Comparison of ENCODE assay signal across 11 cellular contexts in the genomic region with DNA sequence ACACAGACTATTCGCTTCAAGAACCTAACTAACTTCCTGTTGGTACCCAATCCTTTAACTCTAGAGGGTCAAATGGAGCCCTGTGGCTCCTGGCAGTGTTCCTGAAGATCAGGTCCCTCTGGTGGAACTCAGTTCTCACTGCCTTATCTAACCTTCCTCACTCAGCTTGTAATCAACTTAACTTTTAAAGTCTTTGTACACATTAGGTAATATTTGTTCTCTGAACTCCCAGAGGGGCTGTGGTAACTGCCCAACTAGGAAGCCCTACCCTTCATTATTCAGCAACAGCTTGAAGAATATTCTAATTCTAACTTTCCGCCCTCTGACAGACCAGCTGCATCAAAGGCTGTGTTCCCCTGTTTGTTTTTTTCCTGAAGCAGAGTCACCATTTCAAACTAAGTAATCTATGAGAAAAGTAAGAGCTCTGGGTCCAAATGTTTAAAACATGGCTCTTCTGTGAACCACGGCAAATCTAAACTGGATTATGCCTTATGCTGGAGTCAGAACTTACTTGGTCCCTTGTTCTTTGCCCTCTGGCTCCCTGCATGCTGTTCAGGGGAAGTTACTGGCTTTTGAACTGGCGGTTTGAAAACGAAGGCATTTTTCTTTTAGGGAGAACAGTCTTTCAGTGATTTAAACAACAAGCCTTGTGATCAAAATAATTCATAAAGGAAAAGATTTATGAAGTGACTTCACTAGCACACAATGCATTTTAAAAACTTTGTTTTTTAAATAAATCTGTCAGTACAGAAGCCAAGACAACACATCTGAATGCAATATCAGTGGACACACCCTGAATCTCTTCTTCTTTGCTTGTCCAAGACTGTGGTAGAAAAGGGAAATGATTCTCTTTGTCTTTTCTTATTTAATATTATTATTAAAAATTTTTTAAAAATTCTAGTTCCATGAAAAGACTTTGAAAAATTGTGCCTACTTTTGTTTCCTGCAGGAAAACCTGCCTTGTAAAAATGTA.
DNase-seq lines count a peak whose midpoint lies in the region; ATAC-seq and TF ChIP-seq lines count a peak whose summit lies in the region.
"Had no signal": no experiment of that assay in that cellular context is flagged by ENCODE, and none has a peak within 500 bp of the region (broad histone marks: within the 10 kb centered on the region; RNA-seq: fewer than 3 reads in every experiment).

No MANE protein-coding gene starts in this region.

- H3K36me3 ChIP-seq in mesendoderm (ENCODE audit: control insufficient read depth, insufficient read depth, low read length) (no peaks in the 10 kb centered on the region), tibial artery (no peaks in the 10 kb centered on the region)
- H3K36me3 ChIP-seq in naive thymus-derived CD4-positive, alpha-beta T cell (ENCODE audit: control insufficient read depth in 2 of 3, insufficient read depth in 3 of 3, low read length in 3 of 3), result no peaks in the 10 kb centered on the region
- H3K36me3 ChIP-seq: brain microvascular endothelial cell had no signal

- H2BK120ac ChIP-seq in mesendoderm (ENCODE audit: low read depth, low read length), result no peak overlapping the region

- no peak overlapping the region for H4K5ac ChIP-seq in mesendoderm (ENCODE audit: low read length)

- H2AK5ac ChIP-seq in mesendoderm (ENCODE audit: low read length), result no peak overlapping the region

- H2BK15ac ChIP-seq in mesendoderm (replicated peaks; ENCODE audit: low read depth), result no peak overlapping the region

- H3K4me3 ChIP-seq in epithelial cell of proximal tubule (ENCODE audit: low read depth, low read length), result no peak overlapping the region
- H3K4me3 ChIP-seq in mesendoderm (ENCODE audit: low read length), result no peak overlapping the region
- no peak overlapping the region for H3K4me3 ChIP-seq in tibial artery
- no peak overlapping the region for H3K4me3 ChIP-seq in naive thymus-derived CD4-positive, alpha-beta T cell (ENCODE audit: low read length)

- no CpG with 5 or more reads among the region's 5 CpGs for WGBS in mesendoderm (ENCODE audit: extremely low coverage, insufficient coverage, low lambda C conversion rate)

- no peak overlapping the region for H2BK5ac ChIP-seq in mesendoderm (ENCODE audit: low read length)

- H3K4me2 ChIP-seq in mesendoderm (ENCODE audit: low read length), result no peak overlapping the region

- TF ChIP-seq CTCF in epithelial cell of proximal tubule (conservative IDR thresholded peaks at IDR 0.05; ENCODE audit: low read depth, low read length), result peak; percentile 23
- TF ChIP-seq CTCF in tibial artery (IDR thresholded peaks at IDR 0.05), result no peak

- intact Hi-C loops in tibial artery (cut with DNase I; ENCODE audit: low total_unique reads), result no loop called here
- intact Hi-C loops in naive thymus-derived CD4-positive, alpha-beta T cell (cut with micrococcal nuclease), result no loop called here
- intact Hi-C loops in activated CD4-positive, alpha-beta T cell treated with anti-CD3 and anti-CD28 coated beads for 36 hours (cut with DNase I, micrococcal nuclease), result no loop called here

- no peak overlapping the region for H3K56ac ChIP-seq in mesendoderm (ENCODE audit: low read length)

- no peaks in the 10 kb centered on the region for H3K9me3 ChIP-seq in tibial artery
- peaks cover 0 to 7% (median 0%) of the 10 kb centered on the region in 3 experiments for H3K9me3 ChIP-seq in naive thymus-derived CD4-positive, alpha-beta T cell (ENCODE audit: control insufficient read depth in 2 of 3, low read length in 3 of 3)

- H3K23ac ChIP-seq in mesendoderm (ENCODE audit: low read length), result no peak overlapping the region

- H3K36me3 Mint-ChIP-seq in naive thymus-derived CD4-positive, alpha-beta T cell, result peaks cover 0 to 46% (median 38%) of the 10 kb centered on the region in 5 donors
- H3K36me3 Mint-ChIP-seq in activated CD4-positive, alpha-beta T cell treated with anti-CD3 and anti-CD28 coated beads for 36 hours (ENCODE audit: low read depth), result peaks cover 7% of the 10 kb centered on the region

- CTCF ChIA-PET in naive thymus-derived CD4-positive, alpha-beta T cell (lab: Charles Lee), result no interaction called here
- CTCF ChIA-PET in activated CD4-positive, alpha-beta T cell treated with anti-CD3 and anti-CD28 coated beads for 36 hours (lab: Charles Lee), result interaction anchor here (0.7 kb wide), 1 partner anchor 198 kb away, joined by 3 read pairs; no protein-coding TSS in a partner anchor

- no peak overlapping the region for H3K27ac Mint-ChIP-seq in naive thymus-derived CD4-positive, alpha-beta T cell
- H3K27ac Mint-ChIP-seq in activated CD4-positive, alpha-beta T cell treated with anti-CD3 and anti-CD28 coated beads for 36 hours, result no peak overlapping the region

- POLR2A ChIA-PET in naive thymus-derived CD4-positive, alpha-beta T cell (lab: Charles Lee), result no interaction called here
- POLR2A ChIA-PET in activated CD4-positive, alpha-beta T cell treated with anti-CD3 and anti-CD28 coated beads for 36 hours (lab: Charles Lee), result interaction anchor here (0.7 kb wide), 1 partner anchor 57 kb away, joined by 3 read pairs; no protein-coding TSS in a partner anchor

- H3K27ac ChIP-seq in mesendoderm (ENCODE audit: low read depth, low read length) (no peak overlapping the region), tibial artery (peak overlapping the region; percentile 38 to 43)
- no peak overlapping the region for H3K27ac ChIP-seq in naive thymus-derived CD4-positive, alpha-beta T cell (ENCODE audit: low read depth, low read length)
- H3K27ac ChIP-seq: parathyroid adenoma had no signal

- H3K9me3 Mint-ChIP-seq in naive thymus-derived CD4-positive, alpha-beta T cell, result peaks cover 0 to 15% (median 5%) of the 10 kb centered on the region in 11 donors
- H3K9me3 Mint-ChIP-seq in activated CD4-positive, alpha-beta T cell treated with anti-CD3 and anti-CD28 coated beads for 36 hours (ENCODE audit: low read depth), result peaks cover 5% of the 10 kb centered on the region

- no peak overlapping the region for H3K9ac ChIP-seq in mesendoderm (ENCODE audit: low read length)
- H3K9ac ChIP-seq: parathyroid adenoma had no signal

- H3K4me1 ChIP-seq in mesendoderm (ENCODE audit: control insufficient read depth, low read depth, low read length) (no peaks in the 10 kb centered on the region), tibial artery (peaks cover 0 to 30% (median 19%) of the 10 kb centered on the region in 4 donors)
- H3K4me1 ChIP-seq in naive thymus-derived CD4-positive, alpha-beta T cell (ENCODE audit: control insufficient read depth in 2 of 2, insufficient read depth in 2 of 2, low read length in 2 of 2), result no peaks in the 10 kb centered on the region

- no peak overlapping the region for H3K4ac ChIP-seq in mesendoderm (ENCODE audit: low read depth, low read length)

- H3K4me1 Mint-ChIP-seq in naive thymus-derived CD4-positive, alpha-beta T cell, result peaks cover 0 to 3% (median 0%) of the 10 kb centered on the region in 7 donors
- no peaks in the 10 kb centered on the region for H3K4me1 Mint-ChIP-seq in activated CD4-positive, alpha-beta T cell treated with anti-CD3 and anti-CD28 coated beads for 36 hours

- no peaks in the 10 kb centered on the region for H3K79me2 ChIP-seq in mesendoderm (ENCODE audit: control insufficient read depth, insufficient read depth, low read length)

- no peaks in the 10 kb centered on the region for H3K27me3 ChIP-seq in mesendoderm (ENCODE audit: insufficient read depth, low read length, poor library complexity)
- H3K27me3 ChIP-seq in tibial artery, result no peaks in the 10 kb centered on the region
- H3K27me3 ChIP-seq in naive thymus-derived CD4-positive, alpha-beta T cell (ENCODE audit: control insufficient read depth in 2 of 2, insufficient read depth in 2 of 2, low read length in 2 of 2), result no peaks in the 10 kb centered on the region
- H3K27me3 ChIP-seq: brain microvascular endothelial cell had no signal

- no peak overlapping the region for H3K4me3 Mint-ChIP-seq in naive thymus-derived CD4-positive, alpha-beta T cell
- H3K4me3 Mint-ChIP-seq in activated CD4-positive, alpha-beta T cell treated with anti-CD3 and anti-CD28 coated beads for 36 hours, result no peak overlapping the region

- DNase-seq in LHCN-M2 (ENCODE audit: low read depth) (peak; percentile 59), epithelial cell of proximal tubule (ENCODE audit: low read depth) (no peak), mesendoderm (peak; percentile 12), tibial artery (no peak)
- DNase-seq in naive thymus-derived CD4-positive, alpha-beta T cell, result no peak
- no peak for DNase-seq in activated CD4-positive, alpha-beta T cell treated with anti-CD3 and anti-CD28 coated beads for 36 hours
- no peak for DNase-seq in activated CD8-positive, alpha-beta memory T cell treated with anti-CD3 and anti-CD28 coated beads, Interleukin-2, amount 50 U/mL, for 48 hours
- DNase-seq: Kasumi-1 had no signal

- ATAC-seq in naive thymus-derived CD4-positive, alpha-beta T cell, result no peak
- ATAC-seq in activated CD4-positive, alpha-beta T cell treated with anti-CD3 and anti-CD28 coated beads for 36 hours, result no peak
- no peak for ATAC-seq in GM18870 (IDR thresholded peaks at IDR 0.05; ENCODE audit: unreplicated experiment)

- no peaks in the 10 kb centered on the region for H3K79me1 ChIP-seq in mesendoderm (ENCODE audit: low read length)

- no peaks in the 10 kb centered on the region for H3K27me3 Mint-ChIP-seq in naive thymus-derived CD4-positive, alpha-beta T cell
- no peaks in the 10 kb centered on the region for H3K27me3 Mint-ChIP-seq in activated CD4-positive, alpha-beta T cell treated with anti-CD3 and anti-CD28 coated beads for 36 hours

- H4K8ac ChIP-seq in mesendoderm (ENCODE audit: low read depth, low read length), result no peak overlapping the region

- no peak overlapping the region for H3K18ac ChIP-seq in mesendoderm (ENCODE audit: low read length)

Comparison
In these comparisons a context has a peak if more than half of its experiments do, and no peak if none do; other contexts are left out.
1. DNase-seq: peak in LHCN-M2 (single experiment) and mesendoderm (single experiment); none in epithelial cell of proximal tubule (single experiment), tibial artery (0 of 2), naive thymus-derived CD4-positive, alpha-beta T cell (0 of 9), activated CD4-positive, alpha-beta T cell treated with anti-CD3 and anti-CD28 coated beads for 36 hours (single experiment) and activated CD8-positive, alpha-beta memory T cell treated with anti-CD3 and anti-CD28 coated beads, Interleukin-2, amount 50 U/mL, for 48 hours (single experiment).
2. H3K27ac ChIP-seq: peak in tibial artery (2 of 2); none in mesendoderm (single experiment) and naive thymus-derived CD4-positive, alpha-beta T cell (single experiment).